ENCODE assay signal across 1 cellular context in genomic region chr3:19173945-19174344, GRCh38.
TF ChIP-seq lines count a peak whose summit lies in the region.

No MANE protein-coding gene starts in this region.

TF ChIP-seq in HepG2, 621 proteins besides CTCF, POLR2A, EP300 and RAD21 (continued from another document):
- TF ChIP-seq TRAFD1 (CRISPR knock-in tag; IDR thresholded peaks at IDR 0.05; ENCODE audit: borderline replicate concordance) (no peak), ZNF674 (CRISPR knock-in tag; IDR thresholded peaks at IDR 0.05; ENCODE audit: low read depth) (no peak), ZNF382 (CRISPR knock-in tag; IDR thresholded peaks at IDR 0.05; ENCODE audit: borderline replicate concordance) (no peak), SKIL (CRISPR knock-in tag; IDR thresholded peaks at IDR 0.05; ENCODE audit: borderline replicate concordance) (no peak), NFKB2 (CRISPR knock-in tag; IDR thresholded peaks at IDR 0.05; ENCODE audit: borderline replicate concordance) (no peak), ZBTB14 (CRISPR knock-in tag; IDR thresholded peaks at IDR 0.05) (no peak), HNF4G (IDR thresholded peaks at IDR 0.05; ENCODE audit: borderline replicate concordance, low read depth, low read length) (no peak), HNF4G (CRISPR knock-in tag; IDR thresholded peaks at IDR 0.05; ENCODE audit: borderline replicate concordance, low read depth) (no peak), ZNF136 (CRISPR knock-in tag; IDR thresholded peaks at IDR 0.05; ENCODE audit: low read depth) (no peak)
TF ChIP-seq in HepG2: peak in this region for 0.
